ENCODE assay signal across 32 cellular contexts in genomic region chr3:115915061-115915460, GRCh38.
"Had no signal": no experiment of that assay in that cellular context is flagged by ENCODE, and none has a peak within 500 bp of the region (broad histone marks: within the 10 kb centered on the region; RNA-seq: fewer than 3 reads in every experiment).

No MANE protein-coding gene starts in this region.

- H3K4me3 ChIP-seq: neural progenitor cell, ovary, psoas muscle, right lobe of liver, sigmoid colon, skin epidermis, smooth muscle cell, spleen, suprapubic skin, testis, tibial artery, transverse colon, upper lobe of right lung, uterus had no signal

- ATAC-seq: natural killer cell; psoas muscle; right cardiac atrium; right lobe of liver; stimulated activated memory B cell treated with anti-CD40 and anti-IgM and Interleukin-4, amounts not matched to agents 10 μg/mL and 1 μg/mL and 100 μg/mL, for 72 hours; stimulated activated naive CD8-positive, alpha-beta T cell treated with anti-CD3 and anti-CD28 coated beads, Interleukin-15, amount 100 ng/mL, for 72 hours; stimulated activated naive CD8-positive, alpha-beta T cell treated with anti-CD3 and anti-CD28 coated beads, Interleukin-15, Interleukin-2, amounts not matched to agents 100 U/mL and 50 U/mL, for 24 hours; upper lobe of right lung had no signal

- H3K9ac ChIP-seq: neural progenitor cell, parathyroid adenoma had no signal

- H3K27ac Mint-ChIP-seq: natural killer cell; nephron; neural progenitor cell; progenitor cell of endocrine pancreas; stimulated activated memory B cell treated with anti-CD40 and anti-IgM and Interleukin-4, amounts not matched to agents 10 μg/mL and 1 μg/mL and 100 μg/mL, for 72 hours; stimulated activated naive CD8-positive, alpha-beta T cell treated with anti-CD3 and anti-CD28 coated beads, Interleukin-15, amount 100 ng/mL, for 72 hours; type B pancreatic cell had no signal

- H3K4me3 Mint-ChIP-seq: natural killer cell; nephron; neural progenitor cell; stimulated activated memory B cell treated with anti-CD40 and anti-IgM and Interleukin-4, amounts not matched to agents 10 μg/mL and 1 μg/mL and 100 μg/mL, for 72 hours; stimulated activated naive CD8-positive, alpha-beta T cell treated with anti-CD3 and anti-CD28 coated beads, Interleukin-15, amount 100 ng/mL, for 72 hours; type B pancreatic cell had no signal

- H3K27me3 ChIP-seq: neural progenitor cell, ovary, right lobe of liver, sigmoid colon, spleen, suprapubic skin, testis, tibial artery, transverse colon, upper lobe of right lung, uterus had no signal

- H3K36me3 Mint-ChIP-seq: natural killer cell; neural progenitor cell; stimulated activated memory B cell treated with anti-CD40 and anti-IgM and Interleukin-4, amounts not matched to agents 10 μg/mL and 1 μg/mL and 100 μg/mL, for 72 hours; type B pancreatic cell had no signal

- H3K4me1 Mint-ChIP-seq: natural killer cell; nephron; stimulated activated memory B cell treated with anti-CD40 and anti-IgM and Interleukin-4, amounts not matched to agents 10 μg/mL and 1 μg/mL and 100 μg/mL, for 72 hours; stimulated activated naive CD8-positive, alpha-beta T cell treated with anti-CD3 and anti-CD28 coated beads, Interleukin-15, amount 100 ng/mL, for 72 hours had no signal

- H3K27me3 Mint-ChIP-seq: progenitor cell of endocrine pancreas; stimulated activated naive CD8-positive, alpha-beta T cell treated with anti-CD3 and anti-CD28 coated beads, Interleukin-15, amount 100 ng/mL, for 72 hours; type B pancreatic cell had no signal

- H3K27ac ChIP-seq: neural progenitor cell, ovary, parathyroid adenoma, psoas muscle, right lobe of liver, sigmoid colon, skin epidermis, spleen, suprapubic skin, testis, tibial artery, transverse colon, upper lobe of right lung, uterus had no signal

- H3K9me3 ChIP-seq: ovary, psoas muscle, right lobe of liver, sigmoid colon, spleen, suprapubic skin, testis, tibial artery, transverse colon, upper lobe of right lung, uterus had no signal

- H3K36me3 ChIP-seq: neural progenitor cell, ovary, right lobe of liver, sigmoid colon, spleen, suprapubic skin, tibial artery, transverse colon, upper lobe of right lung, uterus had no signal

- DNase-seq: natural killer cell; occipital lobe; ovary; posterior cingulate gyrus; psoas muscle; right cardiac atrium; right lobe of liver; sigmoid colon; spleen; stimulated activated CD4-positive, alpha-beta T cell treated with anti-CD3 and anti-CD28 coated beads, Interleukin-12 subunit alpha, Interleukin-12 subunit beta, amount 100 ng/mL, for 4 hours; stimulated activated CD4-positive, alpha-beta T cell treated with anti-CD3 and anti-CD28 coated beads, Interleukin-1b, Interleukin-23, amount 100 ng/mL, for 48 hours; stimulated activated CD4-positive, alpha-beta T cell treated with anti-CD3 and anti-CD28 coated beads, Interleukin-4, amount 100 ng/mL, for 1 hour; stimulated activated CD4-positive, alpha-beta T cell treated with anti-CD3 and anti-CD28 coated beads, Interleukin-4, amount 100 ng/mL, for 4 hours; stimulated activated CD8-positive, alpha-beta memory T cell treated with anti-CD3 and anti-CD28 coated beads, Interleukin-4, amount 100 ng/mL, for 48 hours; stimulated activated naive CD4-positive, alpha-beta T cell; stimulated activated naive CD8-positive, alpha-beta T cell treated with anti-CD3 and anti-CD28 coated beads, Interleukin-15, amount 100 ng/mL, for 72 hours; stimulated activated naive CD8-positive, alpha-beta T cell treated with anti-CD3 and anti-CD28 coated beads, Interleukin-15, Interleukin-2, amounts not matched to agents 100 U/mL and 50 U/mL, for 24 hours; substantia nigra; testis; tibial artery; transverse colon; upper lobe of right lung; uterus had no signal

- H2AFZ ChIP-seq: neural progenitor cell, parathyroid adenoma had no signal

- H3K9me3 Mint-ChIP-seq: neural progenitor cell; stimulated activated memory B cell treated with anti-CD40 and anti-IgM and Interleukin-4, amounts not matched to agents 10 μg/mL and 1 μg/mL and 100 μg/mL, for 72 hours had no signal

- H3K79me2 ChIP-seq: parathyroid adenoma had no signal

- H3K4me2 ChIP-seq: neural progenitor cell, smooth muscle cell had no signal

- H3K4me1 ChIP-seq: psoas muscle, right lobe of liver, sigmoid colon, spleen, suprapubic skin, testis, tibial artery, transverse colon, upper lobe of right lung, uterus had no signal
